ENCODE assay signal across 2 cellular contexts in genomic region chr16:31298958-31299357, GRCh38.
A peak's percentile ranks its signal among the peaks of the same experiment; 100 is the strongest.
TF ChIP-seq lines count a peak whose summit lies in the region.

No MANE protein-coding gene starts in this region.

TF ChIP-seq in K562, 482 proteins besides CTCF, POLR2A, EP300 and RAD21 (continued from another document):
- TF ChIP-seq E2F8 (IDR thresholded peaks at IDR 0.05; ENCODE audit: low read depth, partially characterized antibody) (no peak), ZNF140 (CRISPR knock-in tag; IDR thresholded peaks at IDR 0.05) (no peak), ZBTB33 (CRISPR knock-in tag; IDR thresholded peaks at IDR 0.05) (no peak), ZNF445 (CRISPR knock-in tag; IDR thresholded peaks at IDR 0.05; ENCODE audit: low read depth) (no peak), SMC3 (conservative IDR thresholded peaks at IDR 0.05; ENCODE audit: insufficient read depth, low read depth, low read length) (peak; percentile 36; the same call in 1 of the 2 replicates), BCOR (IDR thresholded peaks at IDR 0.05) (no peak), HBP1 (CRISPR knock-in tag; IDR thresholded peaks at IDR 0.05) (no peak), DEAF1 (CRISPR knock-in tag; IDR thresholded peaks at IDR 0.05) (peak; percentile 46; the same call in 1 of the 2 replicates), ZNF408 (CRISPR knock-in tag; IDR thresholded peaks at IDR 0.05; ENCODE audit: low read depth) (no peak), ATF7 (IDR thresholded peaks at IDR 0.05) (no peak), E2F4 (CRISPR knock-in tag; IDR thresholded peaks at IDR 0.05; ENCODE audit: low read depth) (no peak), ZC3H8 (IDR thresholded peaks at IDR 0.05) (no peak)

TF ChIP-seq in neural cell, 6 proteins besides CTCF, POLR2A, EP300 and RAD21:
- TF ChIP-seq REST (IDR thresholded peaks at IDR 0.05; ENCODE audit: borderline replicate concordance) (no peak), TAF1 (IDR thresholded peaks at IDR 0.05; ENCODE audit: low read depth) (no peak), EZH2 (IDR thresholded peaks at IDR 0.05; ENCODE audit: borderline replicate concordance, insufficient read depth, low read length, poor library complexity, severe bottlenecking) (no peak), MXI1 (conservative IDR thresholded peaks at IDR 0.05; ENCODE audit: poor library complexity, severe bottlenecking) (no peak), POLR2AphosphoS5 (IDR thresholded peaks at IDR 0.05) (no peak), SMC3 (conservative IDR thresholded peaks at IDR 0.05; ENCODE audit: poor library complexity) (no peak)
TF ChIP-seq in neural cell: peak in this region for 0.
